18 cellular contexts compared by ENCODE assay signal in genomic region chr21:31725202-31725840, GRCh38. TPM values are rescaled to one million over a fixed set of nuclear protein-coding genes. Genes with fewer than 3 reads are reported as not detected.
DNase-seq lines count a peak whose midpoint lies in the region; ATAC-seq, FAIRE-seq and TF ChIP-seq lines count a peak whose summit lies in the region.
"Had no signal": no experiment of that assay in that cellular context is flagged by ENCODE, and none has a peak within 500 bp of the region (broad histone marks: within the 10 kb centered on the region; RNA-seq: fewer than 3 reads in every experiment).

No MANE protein-coding gene starts in this region.

- CTCF ChIA-PET in HEK293T (lab: Yijun Ruan, JAX) = no interaction called here

- no peaks in the 10 kb centered on the region for H3K27me3 ChIP-seq in neural cell (ENCODE audit: insufficient read depth, low read depth, low read length)
- H3K27me3 ChIP-seq: BLaER1, tibial nerve had no signal

- ATAC-seq in activated T-helper 17 cell treated with anti-CD3 and anti-CD28 coated beads, Interleukin-2, amount 50 U/mL, for 72 hours (replicated peaks) = peak; percentile 91

- H3K9me2 ChIP-seq in neural cell (ENCODE audit: insufficient read depth, low read length) = no peaks in the 10 kb centered on the region

- no peaks in the 10 kb centered on the region for H3K27me3 Mint-ChIP-seq in activated T-helper 17 cell treated with anti-CD3 and anti-CD28 coated beads, Interleukin-2, amount 50 U/mL, for 72 hours

- no peak for TF ChIP-seq EP300 in neural cell (conservative IDR thresholded peaks at IDR 0.05; ENCODE audit: poor library complexity, severe bottlenecking)

- no peak for FAIRE-seq in kidney (lab: Jason Lieb, UNC)
- FAIRE-seq: GM19239 had no signal

- no peaks in the 10 kb centered on the region for H3F3A ChIP-seq in neural cell (ENCODE audit: insufficient read depth, low read length, poor library complexity, severe bottlenecking)

- H3K27ac ChIP-seq in neural cell (ENCODE audit: low read length) = no peak overlapping the region
- no peak overlapping the region for H3K27ac ChIP-seq in kidney (ENCODE audit: low read depth in 2 of 2, low read length in 2 of 2)
- H3K27ac ChIP-seq: BLaER1, prostate gland, tibial nerve had no signal

- H2AFZ ChIP-seq in neural cell (ENCODE audit: low read depth, low read length) = no peak overlapping the region

- H3K36me3 ChIP-seq in neural cell (ENCODE audit: insufficient read depth, low read length) = no peaks in the 10 kb centered on the region
- H3K36me3 ChIP-seq in kidney (ENCODE audit: control insufficient read depth in 1 of 2, insufficient read depth in 2 of 2, low read length in 2 of 2) = no peaks in the 10 kb centered on the region
- H3K36me3 ChIP-seq: prostate gland, tibial nerve had no signal

- H3K79me2 ChIP-seq in neural cell (replicated peaks; ENCODE audit: insufficient read depth, low read length) = peaks cover 96% of the 10 kb centered on the region

- no peak overlapping the region for H3K4me3 ChIP-seq in GM12865 (ENCODE audit: low read depth, low read length)
- peak overlapping the region; percentile 4 for H3K4me3 ChIP-seq in neural cell (ENCODE audit: low read length)
- H3K4me3 ChIP-seq in kidney (ENCODE audit: low read length in 2 of 2) = no peak overlapping the region
- H3K4me3 ChIP-seq: BLaER1, HAP-1, prostate gland, tibial nerve had no signal

- no peaks in the 10 kb centered on the region for H3K9me3 ChIP-seq in neural cell (ENCODE audit: low read length)
- H3K9me3 ChIP-seq in kidney (ENCODE audit: control insufficient read depth in 1 of 2, low read length in 2 of 2) = no peaks in the 10 kb centered on the region
- H3K9me3 ChIP-seq: HAP-1, prostate gland, tibial nerve had no signal

- H3K4me1 ChIP-seq in kidney (ENCODE audit: control insufficient read depth in 1 of 2, insufficient read depth in 1 of 2, low read depth in 1 of 2, low read length in 2 of 2) = peaks cover 4 to 11% of the 10 kb centered on the region in 2 donors
- H3K4me1 ChIP-seq: prostate gland had no signal

- peak overlapping the region; percentile 51 for H3K4me3 Mint-ChIP-seq in activated T-helper 17 cell treated with anti-CD3 and anti-CD28 coated beads, Interleukin-2, amount 50 U/mL, for 72 hours

- H3K9me3 Mint-ChIP-seq in activated T-helper 17 cell treated with anti-CD3 and anti-CD28 coated beads, Interleukin-2, amount 50 U/mL, for 72 hours = no peaks in the 10 kb centered on the region

- TF ChIP-seq RAD21 in neural cell (conservative IDR thresholded peaks at IDR 0.05) = no peak

- POLR2A ChIA-PET in HEK293T (lab: Yijun Ruan, JAX) = interaction anchor here (1.2 kb wide), 1 partner anchor 8 kb away, joined by 4 read pairs; no protein-coding TSS in a partner anchor

- peak; percentile 10 for DNase-seq in GM12865 (ENCODE audit: low read depth)
- no peak for DNase-seq in HEK293T (ENCODE audit: extremely low spot score)
- no peak for DNase-seq in NK-92 treated with Interleukin-12 subunit alpha and Interleukin-12 subunit beta, amount 100 ng/mL, for 24 hours (lab: John Stamatoyannopoulos, UW)
- DNase-seq in kidney = no peak
- no peak for DNase-seq in NCI-H2171 (lab: John Stamatoyannopoulos, UW)
- DNase-seq: activated CD4-positive, alpha-beta T cell treated with anti-CD3 and anti-CD28 coated beads for 1 hour; cerebellar nuclear complex; islet precursor cell; MM.1S; NCI-H1694 treated with DMSO at 0.1 percent for 48 hours; SHP77 treated with DMSO at 0.1 percent for 48 hours had no signal

- intact Hi-C loops in kidney (cut with DNase I) = no loop called here

- peak overlapping the region; percentile 85 for H3K27ac Mint-ChIP-seq in activated T-helper 17 cell treated with anti-CD3 and anti-CD28 coated beads, Interleukin-2, amount 50 U/mL, for 72 hours

- H3K36me3 Mint-ChIP-seq in activated T-helper 17 cell treated with anti-CD3 and anti-CD28 coated beads, Interleukin-2, amount 50 U/mL, for 72 hours (ENCODE audit: low read depth) = peaks cover 11% of the 10 kb centered on the region

- no peak overlapping the region for H3K9ac ChIP-seq in neural cell (ENCODE audit: low read length)
- H3K9ac ChIP-seq in kidney (ENCODE audit: low read length in 2 of 2) = no peak overlapping the region
- H3K9ac ChIP-seq: BLaER1 had no signal

- no peaks in the 10 kb centered on the region for H4K20me1 ChIP-seq in neural cell (ENCODE audit: insufficient read depth)

- no peak overlapping the region for H3K4me2 ChIP-seq in neural cell (ENCODE audit: low read length)
- H3K4me2 ChIP-seq: BLaER1 had no signal

- TF ChIP-seq CTCF in GM12865 (IDR thresholded peaks at IDR 0.05; ENCODE audit: insufficient read depth, low read depth, low read length, missing control alignments) (no peak), neural cell (IDR thresholded peaks at IDR 0.05; ENCODE audit: poor library complexity, severe bottlenecking) (no peak), kidney (IDR thresholded peaks at IDR 0.05; ENCODE audit: borderline replicate concordance, extremely low read depth, insufficient read depth) (no peak)

- peaks cover 30% of the 10 kb centered on the region for H3K4me1 Mint-ChIP-seq in activated T-helper 17 cell treated with anti-CD3 and anti-CD28 coated beads, Interleukin-2, amount 50 U/mL, for 72 hours

TF ChIP-seq in HEK293T, 16 proteins besides CTCF, POLR2A, EP300 and RAD21:
- TF ChIP-seq CTBP1 (IDR thresholded peaks at IDR 0.05; ENCODE audit: borderline replicate concordance) (no peak), FOXA1 (IDR thresholded peaks at IDR 0.05) (no peak), FOXM1 (IDR thresholded peaks at IDR 0.05; ENCODE audit: borderline replicate concordance) (no peak), ZNF384 (IDR thresholded peaks at IDR 0.05) (no peak), FOXK2 (IDR thresholded peaks at IDR 0.05) (no peak), PKNOX1 (IDR thresholded peaks at IDR 0.05) (peak; percentile 93), L3MBTL2 (conservative IDR thresholded peaks at IDR 0.05) (no peak)

TF ChIP-seq in neural cell, 6 proteins besides CTCF, POLR2A, EP300 and RAD21:
- TF ChIP-seq POLR2AphosphoS5 (IDR thresholded peaks at IDR 0.05) (no peak), SMC3 (conservative IDR thresholded peaks at IDR 0.05; ENCODE audit: poor library complexity) (no peak), MXI1 (conservative IDR thresholded peaks at IDR 0.05; ENCODE audit: poor library complexity, severe bottlenecking) (no peak), EZH2 (IDR thresholded peaks at IDR 0.05; ENCODE audit: borderline replicate concordance, insufficient read depth, low read length, poor library complexity, severe bottlenecking) (no peak), REST (IDR thresholded peaks at IDR 0.05; ENCODE audit: borderline replicate concordance) (no peak), TAF1 (IDR thresholded peaks at IDR 0.05; ENCODE audit: low read depth) (no peak)
TF ChIP-seq in neural cell: peak in this region for 0.

RNA-seq across cellular contexts. Expression of gene SCAF4, which starts 6.6 kb away (rescaled TPM):
- 10 to 100 TPM; 33.0 to 46.7 TPM for total RNA-seq in activated T-helper 17 cell treated with anti-CD3 and anti-CD28 coated beads, Interleukin-2, amount 50 U/mL, for 72 hours
- polyA plus RNA-seq in neural cell (5.2 and 5.4 TPM in 2 replicates), kidney (ENCODE audit: insufficient read depth, low read depth, low replicate concordance) (7.4 TPM)
- 12.9 and 20.1 TPM in 2 replicates for polyA minus RNA-seq in neural cell
- total RNA-seq in kidney = 30.6 TPM
